In the genomic region with DNA sequence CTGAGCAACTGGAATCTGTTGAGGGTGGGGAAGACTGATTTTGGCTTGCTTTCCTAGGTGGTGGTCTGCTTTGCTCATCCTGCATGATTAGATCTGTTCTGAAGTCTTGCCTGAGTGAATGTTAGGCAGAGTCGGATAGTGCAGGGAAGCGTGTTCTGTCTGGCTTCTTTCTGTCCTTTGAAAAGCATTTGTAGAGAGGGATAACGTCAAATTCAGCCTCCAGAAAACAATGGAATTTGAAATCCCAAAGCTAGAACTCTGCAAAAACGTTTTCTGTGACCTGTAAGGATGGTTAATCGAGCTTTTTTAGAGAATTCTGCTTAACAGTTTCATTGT, we compare ENCODE assay signal across 7 cellular contexts. TPM values are rescaled to one million over a fixed set of nuclear protein-coding genes. Genes with fewer than 3 reads are reported as not detected.
DNase-seq lines count a peak whose midpoint lies in the region; ATAC-seq and TF ChIP-seq lines count a peak whose summit lies in the region.

No MANE protein-coding gene starts in this region.

- H3K9me3 Mint-ChIP-seq in IgD-negative memory B cell, result no peaks in the 10 kb centered on the region

- peak in 1 of 2 donors; percentile 8 for TF ChIP-seq POLR2A in adrenal gland (IDR thresholded peaks at IDR 0.05)

- WGBS in adrenal gland, 4 donors, result 16 to 20% (median 18%) methylated on average over 5 of the region's 5 CpGs

- H3K36me3 Mint-ChIP-seq in IgD-negative memory B cell, result no peaks in the 10 kb centered on the region

- H3K27me3 Mint-ChIP-seq in IgD-negative memory B cell, result peaks cover 4% of the 10 kb centered on the region

- no peaks in the 10 kb centered on the region for H3K9me3 ChIP-seq in adrenal gland (replicated peaks in 1 of 3)

- H3K4me1 ChIP-seq in adrenal gland (replicated peaks in 1 of 2), result peaks cover 0 to 24% of the 10 kb centered on the region in 2 donors

- intact Hi-C loops in adrenal gland (cut with DNase I), result loop anchor here (5.0 to 10.0 kb wide), 5 partner anchors 63 to 233 kb away; no protein-coding TSS in a partner anchor

- H3K27ac ChIP-seq in adrenal gland, result no peak overlapping the region
- peak overlapping the region; percentile 86 for H3K27ac ChIP-seq in substantia nigra (ENCODE audit: low read depth, low read length, poor library complexity, severe bottlenecking)

- peak overlapping the region; percentile 43 to 98 (median 82) for H3K4me3 ChIP-seq in adrenal gland
- H3K4me3 ChIP-seq in kidney epithelial cell (ENCODE audit: low read depth, low read length), result peak overlapping the region; percentile 68

- H3K36me3 ChIP-seq in adrenal gland (replicated peaks in 1 of 2) (no peaks in the 10 kb centered on the region), kidney epithelial cell (ENCODE audit: control insufficient read depth, insufficient read depth, low read length) (no peaks in the 10 kb centered on the region)

- DNase-seq in adrenal gland (no peak), kidney epithelial cell (ENCODE audit: low read depth) (no peak), substantia nigra (lab: John Stamatoyannopoulos, UW) (no peak), MV-4-11 (lab: John Stamatoyannopoulos, UW) (no peak)
- no peak for DNase-seq in stimulated activated naive CD4-positive, alpha-beta T cell (lab: John Stamatoyannopoulos, UW)

- peak overlapping the region; percentile 91 to 98 (median 95) for H3K4me3 Mint-ChIP-seq in IgD-negative memory B cell

- H3K27ac Mint-ChIP-seq in IgD-negative memory B cell, result peak overlapping the region in 2 of 3 donors; percentile 19 to 54

- H3K4me1 Mint-ChIP-seq in IgD-negative memory B cell, result peaks cover 0 to 16% (median 9%) of the 10 kb centered on the region in 3 donors

- H3K27me3 ChIP-seq in adrenal gland (no peaks in the 10 kb centered on the region), kidney epithelial cell (ENCODE audit: control insufficient read depth, insufficient read depth, low read length) (no peaks in the 10 kb centered on the region)

- TF ChIP-seq CTCF in adrenal gland (IDR thresholded peaks at IDR 0.05), result no peak
- no peak for TF ChIP-seq CTCF in kidney epithelial cell (IDR thresholded peaks at IDR 0.05; ENCODE audit: insufficient read depth, low read length, poor library complexity, severe bottlenecking)

- ATAC-seq in HG03280 (IDR thresholded peaks at IDR 0.05; ENCODE audit: unreplicated experiment), result no peak

RNA-seq across cellular contexts. Expression of a gene that starts 1.4 kb away (rescaled TPM):
- 2.8 TPM for polyA plus RNA-seq in IgD-negative memory B cell
- total RNA-seq in adrenal gland, result 10 to 100 TPM; 20.5 to 48.4 (median 28.4) TPM
- 10 to 100 TPM in 2 of 3 donors, 1 to 10 TPM in 1; 9.3 to 22.3 (median 14.4) TPM for polyA plus RNA-seq in adrenal gland
- 11.0 and 12.9 TPM in 2 replicates for total RNA-seq in kidney epithelial cell
